In the genomic region with DNA sequence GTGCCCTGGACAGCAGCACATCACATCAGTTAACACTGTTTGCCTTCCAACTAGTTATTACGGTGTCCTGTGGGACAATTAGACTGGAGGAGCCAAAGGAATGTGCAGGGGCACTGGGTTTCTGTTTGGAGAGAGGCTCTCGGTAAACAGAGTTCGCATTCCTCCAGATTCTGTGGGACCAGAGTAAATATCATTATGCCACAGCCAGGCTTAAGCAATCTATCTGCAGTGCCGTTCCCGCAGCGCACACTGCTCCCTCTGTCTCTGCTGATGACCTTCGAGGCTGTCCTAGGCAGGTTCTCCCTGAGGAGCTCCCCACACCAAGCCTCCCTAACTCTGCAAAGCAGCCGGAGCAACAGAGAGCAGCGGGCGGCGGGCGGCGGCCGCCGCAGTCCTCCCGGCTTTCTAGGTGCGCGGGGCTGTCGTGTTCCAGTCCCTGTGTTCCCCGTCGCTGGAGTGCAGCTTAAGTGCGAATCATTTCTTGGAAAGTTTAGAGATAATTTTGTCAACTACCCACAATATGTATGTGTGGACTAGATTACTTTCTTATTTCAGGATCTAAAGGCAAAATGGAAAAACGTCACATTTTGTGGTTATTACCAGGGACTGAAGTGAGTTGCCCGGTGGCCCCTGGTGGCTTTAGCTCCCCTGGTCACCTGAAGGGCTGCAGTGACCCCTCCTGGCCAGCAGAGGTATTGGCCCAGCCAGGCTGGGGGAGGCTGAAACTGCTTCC, we compare ENCODE assay signal across 1 cellular context.
TF ChIP-seq lines count a peak whose summit lies in the region.

No MANE protein-coding gene starts in this region.

TF ChIP-seq in K562, 482 proteins besides CTCF, POLR2A, EP300 and RAD21 (continued from another document and continues in another):
- TF ChIP-seq SAP30 (IDR thresholded peaks at IDR 0.05; ENCODE audit: borderline replicate concordance, insufficient read depth, low read depth, low read length, poor library complexity, severe bottlenecking) (no peak), GTF2A2 (tag; IDR thresholded peaks at IDR 0.05) (no peak), ZNF239 (CRISPR knock-in tag; IDR thresholded peaks at IDR 0.05) (peak; percentile 18; the same call in 1 of the 2 replicates), NFATC3 (IDR thresholded peaks at IDR 0.05) (no peak), ZNF217 (CRISPR knock-in tag; IDR thresholded peaks at IDR 0.05) (no peak), HEY1 (CRISPR knock-in tag; IDR thresholded peaks at IDR 0.05; ENCODE audit: borderline replicate concordance) (no peak), CHD4 (IDR thresholded peaks at IDR 0.05; ENCODE audit: insufficient read depth, insufficient replicate concordance, low read depth, low read length, poor library complexity, severe bottlenecking) (no peak), TAF1 (IDR thresholded peaks at IDR 0.05; ENCODE audit: control insufficient read depth, extremely low read depth, insufficient read depth, low read length, severe bottlenecking) (no peak), CREB1 (IDR thresholded peaks at IDR 0.05) (no peak), CREB1 (CRISPR knock-in tag; IDR thresholded peaks at IDR 0.05) (no peak), HMGN3 (IDR thresholded peaks at IDR 0.05; ENCODE audit: borderline replicate concordance, extremely low read depth, insufficient read length, low read depth, low read length) (peak; percentile 49), ZNF316 (IDR thresholded peaks at IDR 0.05) (no peak), ZNF75A (CRISPR knock-in tag; IDR thresholded peaks at IDR 0.05) (no peak), ESRRA (IDR thresholded peaks at IDR 0.05; ENCODE audit: borderline replicate concordance, low read depth) (no peak), SIRT6 (IDR thresholded peaks at IDR 0.05; ENCODE audit: low read depth, low read length) (no peak), SAFB (IDR thresholded peaks at IDR 0.05; ENCODE audit: borderline replicate concordance, low read depth, low read length) (no peak), LEF1 (IDR thresholded peaks at IDR 0.05) (no peak), FOSL1 (tag; conservative IDR thresholded peaks at IDR 0.05) (no peak), ZNF282 (CRISPR knock-in tag; IDR thresholded peaks at IDR 0.05) (no peak), RHOXF2B (CRISPR knock-in tag; conservative IDR thresholded peaks at IDR 0.05) (no peak), ZNF134 (CRISPR knock-in tag; conservative IDR thresholded peaks at IDR 0.05) (no peak), NFXL1 (CRISPR knock-in tag; IDR thresholded peaks at IDR 0.05) (no peak), ZNF76 (CRISPR knock-in tag; IDR thresholded peaks at IDR 0.05; ENCODE audit: borderline replicate concordance) (no peak), ZNF133 (CRISPR knock-in tag; IDR thresholded peaks at IDR 0.05) (no peak), ATF7 (IDR thresholded peaks at IDR 0.05) (peak; percentile 56; the same call in 1 of the 2 replicates), ATF1 (CRISPR knock-in tag; IDR thresholded peaks at IDR 0.05) (no peak), ATF1 (tag; IDR thresholded peaks at IDR 0.05) (peak; percentile 53; the same call in 1 of the 2 replicates), PCBP1 (IDR thresholded peaks at IDR 0.05; ENCODE audit: low read depth, low read length, poor library complexity, severe bottlenecking) (no peak), DNMT1 (IDR thresholded peaks at IDR 0.05) (no peak), NR2C1 (IDR thresholded peaks at IDR 0.05) (no peak), NR2C1 (tag; IDR thresholded peaks at IDR 0.05) (no peak), ZBTB8A (IDR thresholded peaks at IDR 0.05; ENCODE audit: partially characterized antibody) (no peak), U2AF1 (optimal IDR thresholded peaks at IDR 0.05; ENCODE audit: low read depth, low read length) (no peak), SIN3B (IDR thresholded peaks at IDR 0.05; ENCODE audit: low read depth) (peak; percentile 24; the same call in 1 of the 2 replicates), CSDE1 (IDR thresholded peaks at IDR 0.05) (no peak), SNIP1 (IDR thresholded peaks at IDR 0.05; ENCODE audit: low read depth) (no peak), ZNF551 (CRISPR knock-in tag; IDR thresholded peaks at IDR 0.05) (no peak), ETV5 (CRISPR knock-in tag; IDR thresholded peaks at IDR 0.05; ENCODE audit: low read depth) (no peak), ZNF583 (CRISPR knock-in tag; IDR thresholded peaks at IDR 0.05) (no peak), EWSR1 (IDR thresholded peaks at IDR 0.05; ENCODE audit: borderline replicate concordance, low read depth, partially characterized antibody) (no peak), RBBP5 (IDR thresholded peaks at IDR 0.05; ENCODE audit: borderline replicate concordance, insufficient read depth, low read length, poor library complexity, severe bottlenecking) (peak; percentile 39), NR4A1 (CRISPR knock-in tag; IDR thresholded peaks at IDR 0.05) (no peak), NR4A1 (tag; IDR thresholded peaks at IDR 0.05) (no peak), RB1 (IDR thresholded peaks at IDR 0.05; ENCODE audit: low read depth) (peak; percentile 61), SMC3 (conservative IDR thresholded peaks at IDR 0.05; ENCODE audit: insufficient read depth, low read depth, low read length) (peak; percentile 94), THRAP3 (IDR thresholded peaks at IDR 0.05; ENCODE audit: borderline replicate concordance) (no peak), RCOR1 (IDR thresholded peaks at IDR 0.05; ENCODE audit: borderline replicate concordance in 1 of 2, low read depth in 2 of 2, low read length in 2 of 2) (peak; percentile 30 to 56; a peak in 1 of 4 replicates)
- TF ChIP-seq, protein P1, sequence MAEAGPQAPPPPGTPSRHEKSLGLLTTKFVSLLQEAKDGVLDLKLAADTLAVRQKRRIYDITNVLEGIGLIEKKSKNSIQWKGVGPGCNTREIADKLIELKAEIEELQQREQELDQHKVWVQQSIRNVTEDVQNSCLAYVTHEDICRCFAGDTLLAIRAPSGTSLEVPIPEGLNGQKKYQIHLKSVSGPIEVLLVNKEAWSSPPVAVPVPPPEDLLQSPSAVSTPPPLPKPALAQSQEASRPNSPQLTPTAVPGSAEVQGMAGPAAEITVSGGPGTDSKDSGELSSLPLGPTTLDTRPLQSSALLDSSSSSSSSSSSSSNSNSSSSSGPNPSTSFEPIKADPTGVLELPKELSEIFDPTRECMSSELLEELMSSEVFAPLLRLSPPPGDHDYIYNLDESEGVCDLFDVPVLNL (CRISPR knock-in tag; IDR thresholded peaks at IDR 0.05; ENCODE audit: low read depth) = no peak
- TF ChIP-seq, protein P2, sequence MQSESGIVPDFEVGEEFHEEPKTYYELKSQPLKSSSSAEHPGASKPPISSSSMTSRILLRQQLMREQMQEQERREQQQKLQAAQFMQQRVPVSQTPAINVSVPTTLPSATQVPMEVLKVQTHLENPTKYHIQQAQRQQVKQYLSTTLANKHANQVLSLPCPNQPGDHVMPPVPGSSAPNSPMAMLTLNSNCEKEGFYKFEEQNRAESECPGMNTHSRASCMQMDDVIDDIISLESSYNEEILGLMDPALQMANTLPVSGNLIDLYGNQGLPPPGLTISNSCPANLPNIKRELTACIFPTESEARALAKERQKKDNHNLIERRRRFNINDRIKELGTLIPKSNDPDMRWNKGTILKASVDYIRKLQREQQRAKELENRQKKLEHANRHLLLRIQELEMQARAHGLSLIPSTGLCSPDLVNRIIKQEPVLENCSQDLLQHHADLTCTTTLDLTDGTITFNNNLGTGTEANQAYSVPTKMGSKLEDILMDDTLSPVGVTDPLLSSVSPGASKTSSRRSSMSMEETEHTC (IDR thresholded peaks at IDR 0.05) = no peak
- TF ChIP-seq, protein P3, sequence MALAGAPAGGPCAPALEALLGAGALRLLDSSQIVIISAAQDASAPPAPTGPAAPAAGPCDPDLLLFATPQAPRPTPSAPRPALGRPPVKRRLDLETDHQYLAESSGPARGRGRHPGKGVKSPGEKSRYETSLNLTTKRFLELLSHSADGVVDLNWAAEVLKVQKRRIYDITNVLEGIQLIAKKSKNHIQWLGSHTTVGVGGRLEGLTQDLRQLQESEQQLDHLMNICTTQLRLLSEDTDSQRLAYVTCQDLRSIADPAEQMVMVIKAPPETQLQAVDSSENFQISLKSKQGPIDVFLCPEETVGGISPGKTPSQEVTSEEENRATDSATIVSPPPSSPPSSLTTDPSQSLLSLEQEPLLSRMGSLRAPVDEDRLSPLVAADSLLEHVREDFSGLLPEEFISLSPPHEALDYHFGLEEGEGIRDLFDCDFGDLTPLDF (CRISPR knock-in tag; IDR thresholded peaks at IDR 0.05) = no peak
- TF ChIP-seq, protein P4, sequence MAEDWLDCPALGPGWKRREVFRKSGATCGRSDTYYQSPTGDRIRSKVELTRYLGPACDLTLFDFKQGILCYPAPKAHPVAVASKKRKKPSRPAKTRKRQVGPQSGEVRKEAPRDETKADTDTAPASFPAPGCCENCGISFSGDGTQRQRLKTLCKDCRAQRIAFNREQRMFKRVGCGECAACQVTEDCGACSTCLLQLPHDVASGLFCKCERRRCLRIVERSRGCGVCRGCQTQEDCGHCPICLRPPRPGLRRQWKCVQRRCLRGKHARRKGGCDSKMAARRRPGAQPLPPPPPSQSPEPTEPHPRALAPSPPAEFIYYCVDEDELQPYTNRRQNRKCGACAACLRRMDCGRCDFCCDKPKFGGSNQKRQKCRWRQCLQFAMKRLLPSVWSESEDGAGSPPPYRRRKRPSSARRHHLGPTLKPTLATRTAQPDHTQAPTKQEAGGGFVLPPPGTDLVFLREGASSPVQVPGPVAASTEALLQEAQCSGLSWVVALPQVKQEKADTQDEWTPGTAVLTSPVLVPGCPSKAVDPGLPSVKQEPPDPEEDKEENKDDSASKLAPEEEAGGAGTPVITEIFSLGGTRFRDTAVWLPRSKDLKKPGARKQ (CRISPR knock-in tag; IDR thresholded peaks at IDR 0.05) = 0 out of 2 replicates have a peak, but pooled peaks have one; percentile 27
- TF ChIP-seq, protein P5, sequence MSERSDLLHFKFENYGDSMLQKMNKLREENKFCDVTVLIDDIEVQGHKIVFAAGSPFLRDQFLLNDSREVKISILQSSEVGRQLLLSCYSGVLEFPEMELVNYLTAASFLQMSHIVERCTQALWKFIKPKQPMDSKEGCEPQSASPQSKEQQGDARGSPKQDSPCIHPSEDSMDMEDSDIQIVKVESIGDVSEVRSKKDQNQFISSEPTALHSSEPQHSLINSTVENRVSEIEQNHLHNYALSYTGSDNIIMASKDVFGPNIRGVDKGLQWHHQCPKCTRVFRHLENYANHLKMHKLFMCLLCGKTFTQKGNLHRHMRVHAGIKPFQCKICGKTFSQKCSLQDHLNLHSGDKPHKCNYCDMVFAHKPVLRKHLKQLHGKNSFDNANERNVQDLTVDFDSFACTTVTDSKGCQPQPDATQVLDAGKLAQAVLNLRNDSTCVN (CRISPR knock-in tag; IDR thresholded peaks at IDR 0.05) = no peak
- TF ChIP-seq, protein P6, sequence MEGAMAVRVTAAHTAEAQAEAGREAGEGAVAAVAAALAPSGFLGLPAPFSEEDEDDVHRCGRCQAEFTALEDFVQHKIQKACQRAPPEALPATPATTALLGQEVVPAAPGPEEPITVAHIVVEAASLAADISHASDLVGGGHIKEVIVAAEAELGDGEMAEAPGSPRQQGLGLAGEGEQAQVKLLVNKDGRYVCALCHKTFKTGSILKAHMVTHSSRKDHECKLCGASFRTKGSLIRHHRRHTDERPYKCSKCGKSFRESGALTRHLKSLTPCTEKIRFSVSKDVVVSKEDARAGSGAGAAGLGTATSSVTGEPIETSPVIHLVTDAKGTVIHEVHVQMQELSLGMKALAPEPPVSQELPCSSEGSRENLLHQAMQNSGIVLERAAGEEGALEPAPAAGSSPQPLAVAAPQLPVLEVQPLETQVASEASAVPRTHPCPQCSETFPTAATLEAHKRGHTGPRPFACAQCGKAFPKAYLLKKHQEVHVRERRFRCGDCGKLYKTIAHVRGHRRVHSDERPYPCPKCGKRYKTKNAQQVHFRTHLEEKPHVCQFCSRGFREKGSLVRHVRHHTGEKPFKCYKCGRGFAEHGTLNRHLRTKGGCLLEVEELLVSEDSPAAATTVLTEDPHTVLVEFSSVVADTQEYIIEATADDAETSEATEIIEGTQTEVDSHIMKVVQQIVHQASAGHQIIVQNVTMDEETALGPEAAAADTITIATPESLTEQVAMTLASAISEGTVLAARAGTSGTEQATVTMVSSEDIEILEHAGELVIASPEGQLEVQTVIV (CRISPR knock-in tag; IDR thresholded peaks at IDR 0.05; ENCODE audit: borderline replicate concordance) = no peak
- TF ChIP-seq, protein P7, sequence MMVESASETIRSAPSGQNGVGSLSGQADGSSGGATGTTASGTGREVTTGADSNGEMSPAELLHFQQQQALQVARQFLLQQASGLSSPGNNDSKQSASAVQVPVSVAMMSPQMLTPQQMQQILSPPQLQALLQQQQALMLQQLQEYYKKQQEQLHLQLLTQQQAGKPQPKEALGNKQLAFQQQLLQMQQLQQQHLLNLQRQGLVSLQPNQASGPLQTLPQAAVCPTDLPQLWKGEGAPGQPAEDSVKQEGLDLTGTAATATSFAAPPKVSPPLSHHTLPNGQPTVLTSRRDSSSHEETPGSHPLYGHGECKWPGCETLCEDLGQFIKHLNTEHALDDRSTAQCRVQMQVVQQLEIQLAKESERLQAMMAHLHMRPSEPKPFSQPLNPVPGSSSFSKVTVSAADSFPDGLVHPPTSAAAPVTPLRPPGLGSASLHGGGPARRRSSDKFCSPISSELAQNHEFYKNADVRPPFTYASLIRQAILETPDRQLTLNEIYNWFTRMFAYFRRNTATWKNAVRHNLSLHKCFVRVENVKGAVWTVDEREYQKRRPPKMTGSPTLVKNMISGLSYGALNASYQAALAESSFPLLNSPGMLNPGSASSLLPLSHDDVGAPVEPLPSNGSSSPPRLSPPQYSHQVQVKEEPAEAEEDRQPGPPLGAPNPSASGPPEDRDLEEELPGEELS (CRISPR knock-in tag; IDR thresholded peaks at IDR 0.05; ENCODE audit: borderline replicate concordance) = no peak
- TF ChIP-seq, protein P8, sequence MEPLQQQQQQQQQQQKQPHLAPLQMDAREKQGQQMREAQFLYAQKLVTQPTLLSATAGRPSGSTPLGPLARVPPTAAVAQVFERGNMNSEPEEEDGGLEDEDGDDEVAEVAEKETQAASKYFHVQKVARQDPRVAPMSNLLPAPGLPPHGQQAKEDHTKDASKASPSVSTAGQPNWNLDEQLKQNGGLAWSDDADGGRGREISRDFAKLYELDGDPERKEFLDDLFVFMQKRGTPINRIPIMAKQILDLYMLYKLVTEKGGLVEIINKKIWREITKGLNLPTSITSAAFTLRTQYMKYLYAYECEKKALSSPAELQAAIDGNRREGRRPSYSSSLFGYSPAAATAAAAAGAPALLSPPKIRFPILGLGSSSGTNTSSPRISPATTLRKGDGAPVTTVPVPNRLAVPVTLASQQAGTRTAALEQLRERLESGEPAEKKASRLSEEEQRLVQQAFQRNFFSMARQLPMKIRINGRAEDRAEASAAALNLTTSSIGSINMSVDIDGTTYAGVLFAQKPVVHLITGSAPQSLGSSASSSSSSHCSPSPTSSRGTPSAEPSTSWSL (CRISPR knock-in tag; IDR thresholded peaks at IDR 0.05; ENCODE audit: borderline replicate concordance) = no peak
- TF ChIP-seq, protein P9, sequence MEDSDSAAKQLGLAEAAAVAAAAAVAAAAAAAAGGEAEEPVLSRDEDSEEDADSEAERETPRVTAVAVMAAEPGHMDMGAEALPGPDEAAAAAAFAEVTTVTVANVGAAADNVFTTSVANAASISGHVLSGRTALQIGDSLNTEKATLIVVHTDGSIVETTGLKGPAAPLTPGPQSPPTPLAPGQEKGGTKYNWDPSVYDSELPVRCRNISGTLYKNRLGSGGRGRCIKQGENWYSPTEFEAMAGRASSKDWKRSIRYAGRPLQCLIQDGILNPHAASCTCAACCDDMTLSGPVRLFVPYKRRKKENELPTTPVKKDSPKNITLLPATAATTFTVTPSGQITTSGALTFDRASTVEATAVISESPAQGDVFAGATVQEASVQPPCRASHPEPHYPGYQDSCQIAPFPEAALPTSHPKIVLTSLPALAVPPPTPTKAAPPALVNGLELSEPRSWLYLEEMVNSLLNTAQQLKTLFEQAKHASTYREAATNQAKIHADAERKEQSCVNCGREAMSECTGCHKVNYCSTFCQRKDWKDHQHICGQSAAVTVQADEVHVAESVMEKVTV (CRISPR knock-in tag; IDR thresholded peaks at IDR 0.05) = peak; percentile 92
